In genomic region chr17:76671123-76671911, GRCh38 we compare ENCODE assay signal across 1 cellular context.
TF ChIP-seq lines count a peak whose summit lies in the region.

No MANE protein-coding gene starts in this region.

TF ChIP-seq in HepG2, 621 proteins besides CTCF, POLR2A, EP300 and RAD21 (continued from another document and continues in another):
- no peak for TF ChIP-seq CHD4 (IDR thresholded peaks at IDR 0.05; ENCODE audit: borderline replicate concordance, low read length)
- TF ChIP-seq ZNF30 (CRISPR knock-in tag; IDR thresholded peaks at IDR 0.05): peak; percentile 80; the same call in 1 of the 2 replicates
- peak; percentile 57 for TF ChIP-seq AGO2 (optimal IDR thresholded peaks at IDR 0.05; ENCODE audit: low read depth, low read length)
- peak; percentile 28; the same call in 1 of the 2 replicates for TF ChIP-seq BCL6 (CRISPR knock-in tag; IDR thresholded peaks at IDR 0.05)
- no peak; the same call in 1 of the 2 replicates for TF ChIP-seq NCOR1 (IDR thresholded peaks at IDR 0.05; ENCODE audit: borderline replicate concordance, low read length)
- no peak for TF ChIP-seq ZNF432 (CRISPR knock-in tag; IDR thresholded peaks at IDR 0.05; ENCODE audit: borderline replicate concordance)
- no peak; the same call in 1 of the 2 replicates for TF ChIP-seq AKNA (CRISPR knock-in tag; IDR thresholded peaks at IDR 0.05; ENCODE audit: borderline replicate concordance)
- peak; percentile 68; the same call in 1 of the 2 replicates for TF ChIP-seq ZNF275 (CRISPR knock-in tag; IDR thresholded peaks at IDR 0.05; ENCODE audit: borderline replicate concordance)
- TF ChIP-seq PRMT3 (CRISPR knock-in tag; IDR thresholded peaks at IDR 0.05; ENCODE audit: borderline replicate concordance, low read depth): no peak
- peak; percentile 90 for TF ChIP-seq TBX2 (CRISPR knock-in tag; IDR thresholded peaks at IDR 0.05; ENCODE audit: borderline replicate concordance)
- TF ChIP-seq TRAFD1 (CRISPR knock-in tag; IDR thresholded peaks at IDR 0.05; ENCODE audit: borderline replicate concordance): peak; percentile 68; the same call in 1 of the 2 replicates
- TF ChIP-seq MAF1 (CRISPR knock-in tag; IDR thresholded peaks at IDR 0.05; ENCODE audit: borderline replicate concordance): 0 out of 2 replicates have a peak, but pooled peaks have one; percentile 45
- TF ChIP-seq ZMAT5 (CRISPR knock-in tag; IDR thresholded peaks at IDR 0.05; ENCODE audit: borderline replicate concordance, low read depth): no peak
- peak; percentile 78 for TF ChIP-seq ELF1 (CRISPR knock-in tag; IDR thresholded peaks at IDR 0.05)
- TF ChIP-seq ZFAT (CRISPR knock-in tag; conservative IDR thresholded peaks at IDR 0.05): no peak
- no peak for TF ChIP-seq TOE1 (CRISPR knock-in tag; IDR thresholded peaks at IDR 0.05)
- peak; percentile 64; the same call in 1 of the 2 replicates for TF ChIP-seq MAZ (IDR thresholded peaks at IDR 0.05; ENCODE audit: borderline replicate concordance, low read depth, low read length)
- TF ChIP-seq MAZ (CRISPR knock-in tag; IDR thresholded peaks at IDR 0.05; ENCODE audit: low read depth): peak; percentile 55; the same call in 1 of the 2 replicates
- TF ChIP-seq ZNF564 (CRISPR knock-in tag; IDR thresholded peaks at IDR 0.05): 0 out of 2 replicates have a peak, but pooled peaks have one; percentile 45
- no peak for TF ChIP-seq FOXP1 (IDR thresholded peaks at IDR 0.05)
- 0 out of 2 replicates have a peak, but pooled peaks have one; percentile 19 for TF ChIP-seq FOXP1 (CRISPR knock-in tag; IDR thresholded peaks at IDR 0.05)
- peak; percentile 89 for TF ChIP-seq ZSCAN25 (CRISPR knock-in tag; IDR thresholded peaks at IDR 0.05)
- peak; percentile 86 for TF ChIP-seq ZSCAN31 (CRISPR knock-in tag; IDR thresholded peaks at IDR 0.05; ENCODE audit: low read depth)
- peak; percentile 7; the same call in 1 of the 2 replicates for TF ChIP-seq ARID3A (IDR thresholded peaks at IDR 0.05; ENCODE audit: low read depth, low read length)
- TF ChIP-seq RARG (CRISPR knock-in tag; IDR thresholded peaks at IDR 0.05; ENCODE audit: low read depth): no peak
- TF ChIP-seq PRDM4 (CRISPR knock-in tag; IDR thresholded peaks at IDR 0.05; ENCODE audit: borderline replicate concordance): no peak
- peak; percentile 96 for TF ChIP-seq ATF6 (CRISPR knock-in tag; conservative IDR thresholded peaks at IDR 0.05)
- no peak for TF ChIP-seq ZNF7 (CRISPR knock-in tag; IDR thresholded peaks at IDR 0.05)
- no peak for TF ChIP-seq ZKSCAN5 (CRISPR knock-in tag; IDR thresholded peaks at IDR 0.05)
- peak; percentile 58; the same call in 1 of the 2 replicates for TF ChIP-seq E2F2 (CRISPR knock-in tag; IDR thresholded peaks at IDR 0.05; ENCODE audit: borderline replicate concordance)
- TF ChIP-seq JUNB (CRISPR knock-in tag; IDR thresholded peaks at IDR 0.05; ENCODE audit: borderline replicate concordance): no peak
- TF ChIP-seq ZNF383 (CRISPR knock-in tag; IDR thresholded peaks at IDR 0.05; ENCODE audit: borderline replicate concordance): no peak
- TF ChIP-seq ONECUT2 (CRISPR knock-in tag; IDR thresholded peaks at IDR 0.05): peak; percentile 16; the same call in 1 of the 2 replicates
- TF ChIP-seq MTA1 (CRISPR knock-in tag; IDR thresholded peaks at IDR 0.05; ENCODE audit: borderline replicate concordance): peak; percentile 64; the same call in 1 of the 2 replicates
- no peak for TF ChIP-seq TBP (CRISPR knock-in tag; IDR thresholded peaks at IDR 0.05)
- no peak; the same call in none of the 2 replicates for TF ChIP-seq ZNF792 (CRISPR knock-in tag; IDR thresholded peaks at IDR 0.05)
- 0 out of 2 replicates have a peak, but pooled peaks have one; percentile 48 for TF ChIP-seq ZNF263 (CRISPR knock-in tag; IDR thresholded peaks at IDR 0.05)
- TF ChIP-seq SALL2 (CRISPR knock-in tag; IDR thresholded peaks at IDR 0.05): peak; percentile 41; the same call in 1 of the 2 replicates
- TF ChIP-seq ZNF280D (CRISPR knock-in tag; IDR thresholded peaks at IDR 0.05): no peak; the same call in 1 of the 2 replicates
